9 cellular contexts compared by ENCODE assay signal in the genomic region with DNA sequence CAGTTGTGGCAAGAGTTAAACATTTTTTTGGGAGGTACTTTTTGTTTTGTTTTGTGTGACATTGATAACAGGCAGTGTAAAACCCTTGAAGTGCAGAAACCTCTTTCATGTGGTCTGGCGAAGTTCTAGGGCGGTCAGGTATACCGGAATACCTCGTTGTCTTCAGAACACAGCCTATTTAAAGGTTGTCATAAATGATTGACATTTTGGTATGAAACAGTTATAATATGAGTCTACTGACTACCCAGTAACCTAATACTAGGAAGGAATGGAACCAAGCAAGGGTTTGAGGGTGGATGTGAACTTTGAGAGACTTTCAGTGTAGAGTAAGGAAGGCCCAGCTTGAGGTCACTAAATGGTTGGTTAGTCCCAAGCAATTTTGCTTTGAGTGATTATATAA. TPM values are rescaled to one million over a fixed set of nuclear protein-coding genes. Genes with fewer than 3 reads are reported as not detected.
DNase-seq lines count a peak whose midpoint lies in the region; ATAC-seq and FAIRE-seq lines count a peak whose summit lies in the region.
"Had no signal": no experiment of that assay in that cellular context is flagged by ENCODE, and none has a peak within 500 bp of the region (broad histone marks: within the 10 kb centered on the region; RNA-seq: fewer than 3 reads in every experiment).

No MANE protein-coding gene starts in this region.

- no peaks in the 10 kb centered on the region for H3K4me1 ChIP-seq in small intestine (ENCODE audit: control insufficient read depth in 2 of 2, insufficient read depth in 1 of 2, low read depth in 1 of 2, low read length in 1 of 2)

- intact Hi-C loops in Right ventricle myocardium superior (cut with DNase I) (no loop called here), posterior vena cava (cut with DNase I) (no loop called here)

- no peaks in the 10 kb centered on the region for H3K9me3 ChIP-seq in small intestine (ENCODE audit: control insufficient read depth, low read depth)

- WGBS in small intestine, 3 donors, result 77 to 82% (median 79%) methylated on average over 4 of the region's 4 CpGs

- FAIRE-seq in small intestine (lab: Jason Lieb, UNC), result no peak

- ATAC-seq in GM18517 (IDR thresholded peaks at IDR 0.05; ENCODE audit: unreplicated experiment) (peak; percentile 73), HG02973 (IDR thresholded peaks at IDR 0.05; ENCODE audit: unreplicated experiment) (peak; percentile 69), Right ventricle myocardium superior (ENCODE audit: poor library complexity) (no peak), GM21576 (IDR thresholded peaks at IDR 0.05; ENCODE audit: unreplicated experiment) (no peak)

- peak in 2 of 3 experiments; percentile 8 to 12 for DNase-seq in activated CD8-positive, alpha-beta memory T cell treated with anti-CD3 and anti-CD28 coated beads for 48 hours (ENCODE audit: low read depth in 2 of 3, low spot score in 2 of 3)
- DNase-seq in small intestine (peak; percentile 44), UCSD-AML1 (lab: John Stamatoyannopoulos, UW; ENCODE audit: unreplicated experiment) (no peak), Right ventricle myocardium superior (no peak), posterior vena cava (ENCODE audit: low spot score) (no peak)
- DNase-seq: DMS153 had no signal

- H3K36me3 ChIP-seq in small intestine (ENCODE audit: control insufficient read depth in 2 of 2, insufficient read depth in 2 of 2, low read length in 2 of 2), result peaks cover 0 to 2% of the 10 kb centered on the region in 2 donors

- H3K27me3 ChIP-seq in small intestine (ENCODE audit: control insufficient read depth in 2 of 2, insufficient read depth in 2 of 2, low read length in 2 of 2), result no peaks in the 10 kb centered on the region

- peak overlapping the region in 1 of 2 donors; percentile 39 for H3K27ac ChIP-seq in small intestine (ENCODE audit: low read depth in 1 of 2, low read length in 1 of 2)

- H3K4me3 ChIP-seq in small intestine (ENCODE audit: low read depth in 1 of 2, low read length in 2 of 2), result no peak overlapping the region

RNA-seq across cellular contexts. Expression of a gene that starts 40.5 kb away (rescaled TPM):
- 10 to 100 TPM; 11.5 to 17.2 (median 15.1) TPM for polyA plus RNA-seq in small intestine
- 131 TPM for total RNA-seq in Right ventricle myocardium superior
- 10 to 100 TPM; 15.2 to 23.5 TPM for total RNA-seq in posterior vena cava

RNA-seq across cellular contexts. Expression of a gene that starts 57.8 kb away (rescaled TPM):
- 10 to 100 TPM in 2 of 3 donors, 1 to 10 TPM in 1; 7.4 to 29.9 (median 12.7) TPM for polyA plus RNA-seq in small intestine
- total RNA-seq in Right ventricle myocardium superior, result 30.8 TPM
- 10 to 100 TPM; 34.8 to 46.1 TPM for total RNA-seq in posterior vena cava

Comparison
In these comparisons a context has a peak if more than half of its experiments do, and no peak if none do; other contexts are left out.
1. ATAC-seq: peak in GM18517 (single experiment) and HG02973 (single experiment); none in Right ventricle myocardium superior (single experiment) and GM21576 (single experiment).
2. DNase-seq: peak in activated CD8-positive, alpha-beta memory T cell treated with anti-CD3 and anti-CD28 coated beads for 48 hours (2 of 3) and small intestine (single experiment); none in UCSD-AML1 (single experiment), Right ventricle myocardium superior (single experiment) and posterior vena cava (single experiment).